In the genomic region with DNA sequence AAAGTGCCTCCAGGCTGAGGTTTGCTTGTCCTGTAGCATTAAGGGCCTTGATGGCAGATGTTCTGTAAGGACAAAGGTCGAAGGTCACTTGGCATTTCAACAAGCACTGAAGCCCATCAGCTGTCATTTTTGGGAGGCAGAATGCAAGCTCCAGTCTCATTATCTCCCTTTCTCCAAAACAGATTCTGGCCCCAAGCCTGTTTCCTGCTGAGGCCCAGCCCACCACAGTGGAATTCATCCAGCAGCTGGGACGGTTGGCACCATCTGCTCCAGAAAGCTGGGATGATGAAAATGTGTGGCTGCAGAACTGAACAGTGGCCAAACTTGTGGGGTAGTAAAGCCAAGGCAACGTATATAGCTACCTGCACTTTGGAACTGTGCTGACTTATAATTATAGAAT, we compare ENCODE assay signal across 15 cellular contexts. TPM values are rescaled to one million over a fixed set of nuclear protein-coding genes. Genes with fewer than 3 reads are reported as not detected.
DNase-seq lines count a peak whose midpoint lies in the region; ATAC-seq and TF ChIP-seq lines count a peak whose summit lies in the region.
"Had no signal": no experiment of that assay in that cellular context is flagged by ENCODE, and none has a peak within 500 bp of the region (broad histone marks: within the 10 kb centered on the region; RNA-seq: fewer than 3 reads in every experiment).

No MANE protein-coding gene starts in this region.

- H3K79me2 ChIP-seq in fibroblast of lung (ENCODE audit: control insufficient read depth, insufficient read depth, low read length) = no peaks in the 10 kb centered on the region

- H3K27ac ChIP-seq in fibroblast of lung (ENCODE audit: insufficient read depth, low read length) = no peak overlapping the region
- H3K27ac ChIP-seq in neuronal stem cell (replicated peaks; ENCODE audit: low read length) = no peak overlapping the region
- no peak overlapping the region for H3K27ac ChIP-seq in gastrocnemius medialis
- H3K27ac ChIP-seq in naive thymus-derived CD4-positive, alpha-beta T cell (ENCODE audit: low read depth, low read length) = no peak overlapping the region
- H3K27ac ChIP-seq: spleen had no signal

- ATAC-seq in gastrocnemius medialis = no peak
- ATAC-seq in GM18867 (IDR thresholded peaks at IDR 0.05; ENCODE audit: unreplicated experiment) = no peak
- ATAC-seq in naive thymus-derived CD4-positive, alpha-beta T cell = no peak
- ATAC-seq: activated CD4-positive, alpha-beta T cell treated with anti-CD3 and anti-CD28 coated beads for 36 hours; activated T-cell treated with anti-CD3 and anti-CD28 coated beads, Interleukin-2, amount 50 U/mL, for 4 hours had no signal

- no peak overlapping the region for H3K14ac ChIP-seq in neuronal stem cell (ENCODE audit: low read length)

- H3K4me3 Mint-ChIP-seq in naive thymus-derived CD4-positive, alpha-beta T cell = no peak overlapping the region
- H3K4me3 Mint-ChIP-seq: activated CD4-positive, alpha-beta T cell treated with anti-CD3 and anti-CD28 coated beads for 36 hours; activated T-cell treated with anti-CD3 and anti-CD28 coated beads, Interleukin-2, amount 50 U/mL, for 4 hours; endodermal cell had no signal

- no peak overlapping the region for H4K8ac ChIP-seq in neuronal stem cell (ENCODE audit: low read depth, low read length)

- H3K4me1 ChIP-seq in fibroblast of lung (ENCODE audit: control insufficient read depth, extremely low read depth, insufficient read depth, low read length) (peaks cover 7% of the 10 kb centered on the region), neuronal stem cell (ENCODE audit: control insufficient read depth in 2 of 2, insufficient read depth in 1 of 2, low read depth in 1 of 2, low read length in 2 of 2) (peaks cover 2 to 3% of the 10 kb centered on the region in 2 donors), gastrocnemius medialis (no peaks in the 10 kb centered on the region)
- no peaks in the 10 kb centered on the region for H3K4me1 ChIP-seq in naive thymus-derived CD4-positive, alpha-beta T cell (ENCODE audit: control insufficient read depth in 2 of 2, insufficient read depth in 2 of 2, low read length in 2 of 2)

- H3K9me3 Mint-ChIP-seq in naive thymus-derived CD4-positive, alpha-beta T cell = no peaks in the 10 kb centered on the region
- H3K9me3 Mint-ChIP-seq: activated T-cell treated with anti-CD3 and anti-CD28 coated beads, Interleukin-2, amount 50 U/mL, for 4 hours; endodermal cell had no signal

- H3K18ac ChIP-seq in neuronal stem cell (ENCODE audit: low read length) = no peak overlapping the region

- H3K27ac Mint-ChIP-seq in naive thymus-derived CD4-positive, alpha-beta T cell = no peak overlapping the region
- H3K27ac Mint-ChIP-seq: activated CD4-positive, alpha-beta T cell treated with anti-CD3 and anti-CD28 coated beads for 36 hours; endodermal cell had no signal

- no peak overlapping the region for H2BK5ac ChIP-seq in neuronal stem cell (ENCODE audit: low read length)

- H2BK120ac ChIP-seq in neuronal stem cell (ENCODE audit: low read depth, low read length) = no peak overlapping the region

- TF ChIP-seq POLR2A in gastrocnemius medialis (IDR thresholded peaks at IDR 0.05) = no peak

- peaks cover 14 to 42% (median 24%) of the 10 kb centered on the region in 5 donors for H3K36me3 Mint-ChIP-seq in naive thymus-derived CD4-positive, alpha-beta T cell

- H2AFZ ChIP-seq in fibroblast of lung (ENCODE audit: low read length) (no peak overlapping the region), neuronal stem cell (ENCODE audit: low read length) (no peak overlapping the region)

- H2AK5ac ChIP-seq in neuronal stem cell (ENCODE audit: low read depth, low read length) = no peak overlapping the region

- no peak overlapping the region for H3K23ac ChIP-seq in neuronal stem cell (ENCODE audit: low read depth, low read length, poor library complexity)

- no peaks in the 10 kb centered on the region for H3K27me3 ChIP-seq in fibroblast of lung (ENCODE audit: control insufficient read depth, insufficient read depth, low read length)
- no peaks in the 10 kb centered on the region for H3K27me3 ChIP-seq in neuronal stem cell (ENCODE audit: control insufficient read depth in 3 of 3, insufficient read depth in 3 of 3, low read depth in 1 of 3, low read length in 3 of 3)
- no peaks in the 10 kb centered on the region for H3K27me3 ChIP-seq in gastrocnemius medialis
- H3K27me3 ChIP-seq in naive thymus-derived CD4-positive, alpha-beta T cell (ENCODE audit: control insufficient read depth in 2 of 2, insufficient read depth in 2 of 2, low read length in 2 of 2) = no peaks in the 10 kb centered on the region
- H3K27me3 ChIP-seq: spleen had no signal

- no peak overlapping the region for H3K4me2 ChIP-seq in fibroblast of lung (ENCODE audit: extremely low read depth, insufficient read depth, low read length)
- no peak overlapping the region for H3K4me2 ChIP-seq in neuronal stem cell (ENCODE audit: insufficient read depth, low read length, poor library complexity, severe bottlenecking)

- H3K4me1 Mint-ChIP-seq in naive thymus-derived CD4-positive, alpha-beta T cell = peaks cover 0 to 6% (median 0%) of the 10 kb centered on the region in 7 donors
- H3K4me1 Mint-ChIP-seq: activated CD4-positive, alpha-beta T cell treated with anti-CD3 and anti-CD28 coated beads for 36 hours had no signal

- no peaks in the 10 kb centered on the region for H3K27me3 Mint-ChIP-seq in naive thymus-derived CD4-positive, alpha-beta T cell
- H3K27me3 Mint-ChIP-seq: activated CD4-positive, alpha-beta T cell treated with anti-CD3 and anti-CD28 coated beads for 36 hours had no signal

- in situ Hi-C loops in G401 (cut with HindIII; ENCODE audit: low sequenced_read_pairs) = no loop called here
- in situ Hi-C loops in gastrocnemius medialis (cut with MboI; ENCODE audit: low sequenced_read_pairs in 4 of 4) = no loop called here

- intact Hi-C loops in gastrocnemius medialis (cut with DNase I; ENCODE audit: low total_unique reads) = no loop called here
- intact Hi-C loops in naive thymus-derived CD4-positive, alpha-beta T cell (cut with micrococcal nuclease) = loop anchor here in 1 of 2 donors (5.0 kb wide), 1 partner anchor 72 kb away; the partner anchor contains the start of gene SDAD1

- H3K4ac ChIP-seq in neuronal stem cell (ENCODE audit: low read length) = no peak overlapping the region

- no CpG with 5 or more reads among the region's 3 CpGs for WGBS in neuronal stem cell (ENCODE audit: extremely low coverage in 2 of 2, insufficient read length in 2 of 2, insufficient replicate concordance in 1 of 2), 2 donors

- TF ChIP-seq CTCF in fibroblast of lung (conservative IDR thresholded peaks at IDR 0.05 in 1 of 2, IDR thresholded peaks at IDR 0.05 in 1 of 2; ENCODE audit: low read depth in 1 of 2, low read length in 2 of 2) = no peak
- no peak for TF ChIP-seq CTCF in gastrocnemius medialis (IDR thresholded peaks at IDR 0.05 in 4 of 5, conservative IDR thresholded peaks at IDR 0.05 in 1 of 5)

- no peak overlapping the region for H2BK12ac ChIP-seq in neuronal stem cell (ENCODE audit: low read length)

- DNase-seq in G401 (ENCODE audit: low spot score) (peak; percentile 59), NCI-H69 (lab: John Stamatoyannopoulos, UW) (peak; percentile 92), fibroblast of lung (ENCODE audit: low read depth in 2 of 2) (peak; percentile 38 to 74), neuronal stem cell (ENCODE audit: low spot score) (no peak), gastrocnemius medialis (no peak), T-helper 9 cell (no peak)
- no peak for DNase-seq in naive thymus-derived CD4-positive, alpha-beta T cell
- DNase-seq: activated CD4-positive, alpha-beta T cell treated with anti-CD3 and anti-CD28 coated beads for 36 hours; activated T-cell treated with anti-CD3 and anti-CD28 coated beads, Interleukin-2, amount 50 U/mL, for 4 hours; amniotic stem cell; endodermal cell; KBM-7; spleen had no signal

- CTCF ChIA-PET in naive thymus-derived CD4-positive, alpha-beta T cell (lab: Charles Lee) = interaction anchor here (0.8 kb wide), 1 partner anchor 1809 kb away, joined by 4 read pairs; no protein-coding TSS in a partner anchor

- H4K91ac ChIP-seq in neuronal stem cell (ENCODE audit: low read depth, low read length, poor library complexity) = peak overlapping the region; percentile 43

- no peak overlapping the region for H2BK15ac ChIP-seq in neuronal stem cell (ENCODE audit: low read length)

- H3K9me3 ChIP-seq in fibroblast of lung (ENCODE audit: control insufficient read depth, insufficient read depth, low read depth, low read length) (no peaks in the 10 kb centered on the region), neuronal stem cell (replicated peaks in 1 of 2; ENCODE audit: control insufficient read depth in 2 of 2, insufficient read depth in 1 of 2, low read depth in 1 of 2, low read length in 2 of 2) (peaks cover 0 to 3% of the 10 kb centered on the region in 2 donors), gastrocnemius medialis (no peaks in the 10 kb centered on the region)
- no peaks in the 10 kb centered on the region for H3K9me3 ChIP-seq in naive thymus-derived CD4-positive, alpha-beta T cell (ENCODE audit: control insufficient read depth in 2 of 3, low read length in 3 of 3)
- H3K9me3 ChIP-seq: spleen had no signal

- POLR2A ChIA-PET in naive thymus-derived CD4-positive, alpha-beta T cell (lab: Charles Lee) = no interaction called here

- no peaks in the 10 kb centered on the region for H4K20me1 ChIP-seq in fibroblast of lung (ENCODE audit: control insufficient read depth, extremely low read depth, insufficient read depth, low read length)

- no peaks in the 10 kb centered on the region for H3K79me1 ChIP-seq in neuronal stem cell (ENCODE audit: low read depth, low read length)

- no peak overlapping the region for H3K9ac ChIP-seq in fibroblast of lung (ENCODE audit: insufficient read depth, low read length)
- no peak overlapping the region for H3K9ac ChIP-seq in neuronal stem cell (ENCODE audit: low read depth, low read length, poor library complexity)

- H3K4me3 ChIP-seq in fibroblast of lung (replicated peaks in 1 of 4; ENCODE audit: control extremely low read depth in 1 of 4, insufficient read depth in 1 of 4, low read depth in 3 of 4, low read length in 4 of 4) (no peak overlapping the region), neuronal stem cell (ENCODE audit: low read length in 2 of 2) (no peak overlapping the region), gastrocnemius medialis (no peak overlapping the region)
- H3K4me3 ChIP-seq in naive thymus-derived CD4-positive, alpha-beta T cell (ENCODE audit: low read length) = no peak overlapping the region
- H3K4me3 ChIP-seq: lung, spleen had no signal

- H3K36me3 ChIP-seq in fibroblast of lung (ENCODE audit: control insufficient read depth, insufficient read depth, low read length) = no peaks in the 10 kb centered on the region
- peaks cover 0 to 3% of the 10 kb centered on the region in 2 donors for H3K36me3 ChIP-seq in neuronal stem cell (replicated peaks in 1 of 2; ENCODE audit: control insufficient read depth in 2 of 2, insufficient read depth in 2 of 2, low read length in 2 of 2)
- H3K36me3 ChIP-seq in gastrocnemius medialis = peaks cover 0 to 39% of the 10 kb centered on the region in 2 donors
- H3K36me3 ChIP-seq in naive thymus-derived CD4-positive, alpha-beta T cell (ENCODE audit: control insufficient read depth in 2 of 3, insufficient read depth in 3 of 3, low read length in 3 of 3) = peaks cover 5 to 73% (median 5%) of the 10 kb centered on the region in 3 experiments

RNA-seq across cellular contexts. Expression of gene PPEF2, which starts 17.7 kb away (rescaled TPM):
- total RNA-seq in G401 (2014; rRNA removed; shearing (Covaris generic)) = not detected in 2 replicates
- not detected in 2 replicates for total RNA-seq in fibroblast of lung
- polyA plus RNA-seq in fibroblast of lung = not detected in 2 replicates
- not detected in 2 replicates for polyA plus RNA-seq in fibroblast of lung (2012)
- not detected in 2 replicates for polyA minus RNA-seq in fibroblast of lung (ENCODE audit: low replicate concordance)
- 0.03 TPM for polyA plus RNA-seq in neuronal stem cell (2013, experiment 1 of 2)
- 0.03 TPM for polyA plus RNA-seq in neuronal stem cell (2013, experiment 2 of 2)
- total RNA-seq in gastrocnemius medialis = under 1 TPM in 1 of 4 donors, not detected in 3; 0.13 TPM
- total RNA-seq in naive thymus-derived CD4-positive, alpha-beta T cell = 1 to 10 TPM in 2 of 5 experiments, under 1 TPM in 3; 0.07 to 1.5 (median 0.17) TPM
- polyA plus RNA-seq in naive thymus-derived CD4-positive, alpha-beta T cell = not detected
- total RNA-seq: activated T-cell treated with anti-CD3 and anti-CD28 coated beads, Interleukin-2, amount 50 U/mL, for 4 hours; endodermal cell; lung had no signal

RNA-seq across cellular contexts. Expression of gene NAAA, which starts 20.9 kb away (rescaled TPM):
- 23.5 and 50.0 TPM in 2 replicates for total RNA-seq in G401 (2014; rRNA removed; shearing (Covaris generic))
- total RNA-seq in fibroblast of lung (15.9 and 50.7 TPM in 2 replicates), gastrocnemius medialis (10 to 100 TPM; 18.5 to 69.8 (median 42.3) TPM)
- polyA plus RNA-seq in fibroblast of lung = 32.4 and 39.9 TPM in 2 replicates
- polyA plus RNA-seq in fibroblast of lung (2012) = 18.7 and 22.1 TPM in 2 replicates
- polyA minus RNA-seq in fibroblast of lung (ENCODE audit: low replicate concordance) = 5.1 and 18.0 TPM in 2 replicates
- polyA plus RNA-seq in neuronal stem cell (2013, experiment 1 of 2) = 1.7 TPM
- 1.5 TPM for polyA plus RNA-seq in neuronal stem cell (2013, experiment 2 of 2)
- 100 to 1,000 TPM in 1 of 5 experiments, 10 to 100 TPM in 4; 36.9 to 103 (median 80.3) TPM for total RNA-seq in naive thymus-derived CD4-positive, alpha-beta T cell
- polyA plus RNA-seq in naive thymus-derived CD4-positive, alpha-beta T cell = 10 to 100 TPM; 69.5 to 94.3 TPM

Comparison
In these comparisons a context has a peak if more than half of its experiments do, and no peak if none do; other contexts are left out.
1. DNase-seq: peak in G401 (single experiment), NCI-H69 (single experiment) and fibroblast of lung (2 of 2); none in neuronal stem cell (single experiment), gastrocnemius medialis (0 of 2), naive thymus-derived CD4-positive, alpha-beta T cell (0 of 9) and T-helper 9 cell (single experiment).